2 cellular contexts compared by ENCODE assay signal in genomic region chr17:2532146-2532720, GRCh38.
A peak's percentile ranks its signal among the peaks of the same experiment; 100 is the strongest.
TF ChIP-seq lines count a peak whose summit lies in the region.

No MANE protein-coding gene starts in this region.

TF ChIP-seq in WTC11, 78 proteins besides CTCF, POLR2A, EP300 and RAD21 (continued from another document):
- no peak for TF ChIP-seq FOXP4 (CRISPR knock-in tag; IDR thresholded peaks at IDR 0.05)
- TF ChIP-seq TCF7 (CRISPR knock-in tag; IDR thresholded peaks at IDR 0.05; ENCODE audit: low read depth) = no peak
- TF ChIP-seq NFE2L1 (CRISPR knock-in tag; IDR thresholded peaks at IDR 0.05) = no peak
- TF ChIP-seq ZMAT4 (CRISPR knock-in tag; IDR thresholded peaks at IDR 0.05) = no peak
- no peak for TF ChIP-seq E2F4 (CRISPR knock-in tag; IDR thresholded peaks at IDR 0.05; ENCODE audit: borderline replicate concordance, low read depth)
- TF ChIP-seq GABPB1 (CRISPR knock-in tag; IDR thresholded peaks at IDR 0.05) = no peak
- no peak for TF ChIP-seq NR2C2 (CRISPR knock-in tag; IDR thresholded peaks at IDR 0.05)
- no peak for TF ChIP-seq RELA (CRISPR knock-in tag; IDR thresholded peaks at IDR 0.05; ENCODE audit: borderline replicate concordance)
- no peak for TF ChIP-seq SP1 (CRISPR knock-in tag; conservative IDR thresholded peaks at IDR 0.05)
- TF ChIP-seq SMAD3 (CRISPR knock-in tag; IDR thresholded peaks at IDR 0.05; ENCODE audit: borderline replicate concordance) = no peak

TF ChIP-seq in HepG2, 621 proteins besides CTCF, POLR2A, EP300 and RAD21:
- TF ChIP-seq ZNF687 (CRISPR knock-in tag; IDR thresholded peaks at IDR 0.05) (peak; percentile 7; the same call in 1 of the 2 replicates), ZXDC (CRISPR knock-in tag; IDR thresholded peaks at IDR 0.05) (no peak)
